25 cellular contexts compared by ENCODE assay signal in genomic region chr2:29222381-29223179, GRCh38.
"Had no signal": no experiment of that assay in that cellular context is flagged by ENCODE, and none has a peak within 500 bp of the region (broad histone marks: within the 10 kb centered on the region; RNA-seq: fewer than 3 reads in every experiment).

No MANE protein-coding gene starts in this region.

- ATAC-seq: activated naive CD8-positive, alpha-beta T cell treated with anti-CD3 and anti-CD28 coated beads, Interleukin-2, amount 50 U/mL, for 24 hours; activated T-cell treated with anti-CD3 and anti-CD28 coated beads, Interleukin-2, amount 50 U/mL, for 4 hours; activated T-helper 17 cell treated with anti-CD3 and anti-CD28 coated beads, Interleukin-2, amount 50 U/mL, for 72 hours; right cardiac atrium; stimulated activated effector memory CD8-positive, alpha-beta T cell treated with anti-CD3 and anti-CD28 coated beads, Interleukin-12 subunit alpha, Interleukin-12 subunit beta, amount 100 ng/mL, for 72 hours; T-cell had no signal

- H3K36me3 ChIP-seq: esophagus muscularis mucosa, left ventricle myocardium inferior, ovary had no signal

- H3K9me3 ChIP-seq: esophagus muscularis mucosa, left ventricle myocardium inferior, ovary had no signal

- H3K36me3 Mint-ChIP-seq: activated naive CD4-positive, alpha-beta T cell treated with anti-CD3 and anti-CD28 coated beads, Interleukin-2, amount 50 U/mL, for 24 hours; stimulated activated effector memory CD8-positive, alpha-beta T cell treated with anti-CD3 and anti-CD28 coated beads, Interleukin-12 subunit alpha, Interleukin-12 subunit beta, amount 100 ng/mL, for 72 hours had no signal

- H3K27ac Mint-ChIP-seq: activated B cell treated with CpG ODN at 0.5 μM for 24 hours; activated naive CD8-positive, alpha-beta T cell treated with anti-CD3 and anti-CD28 coated beads, Interleukin-2, amount 50 U/mL, for 24 hours; activated T-helper 17 cell treated with anti-CD3 and anti-CD28 coated beads, Interleukin-2, amount 50 U/mL, for 72 hours; dendritic cell treated with granulocyte-macrophage colony-stimulating factor and Interleukin-4, amounts not matched to agents 40 ng/mL and 50 ng/mL, for 4 days; endodermal cell; nephron; stimulated activated effector memory CD8-positive, alpha-beta T cell treated with anti-CD3 and anti-CD28 coated beads, Interleukin-12 subunit alpha, Interleukin-12 subunit beta, amount 100 ng/mL, for 72 hours; stimulated activated naive CD8-positive, alpha-beta T cell treated with anti-CD3 and anti-CD28 coated beads, Interleukin-15, Interleukin-2, amounts not matched to agents 100 ng/mL and 50 ng/mL, for 24 hours; T-cell; T-helper 2 cell treated with Interferon-gamma antibody and Interleukin-4, amounts not matched to agents 5 μg/mL and 100 μg/mL, for 36 hours; type B pancreatic cell had no signal

- H3K9me3 Mint-ChIP-seq: activated B cell treated with CpG ODN at 0.5 μM for 24 hours; activated naive CD4-positive, alpha-beta T cell treated with anti-CD3 and anti-CD28 coated beads, Interleukin-2, amount 50 U/mL, for 24 hours; activated naive CD8-positive, alpha-beta T cell treated with anti-CD3 and anti-CD28 coated beads, Interleukin-2, amount 50 U/mL, for 24 hours; activated T-cell treated with anti-CD3 and anti-CD28 coated beads, Interleukin-2, amount 50 U/mL, for 4 hours; activated T-helper 17 cell treated with anti-CD3 and anti-CD28 coated beads, Interleukin-2, amount 50 U/mL, for 72 hours; dendritic cell treated with granulocyte-macrophage colony-stimulating factor and Interleukin-4, amounts not matched to agents 40 ng/mL and 50 ng/mL, for 4 days; endodermal cell; nephron; stimulated activated effector memory CD8-positive, alpha-beta T cell treated with anti-CD3 and anti-CD28 coated beads, Interleukin-12 subunit alpha, Interleukin-12 subunit beta, amount 100 ng/mL, for 72 hours; stimulated activated naive CD8-positive, alpha-beta T cell treated with anti-CD3 and anti-CD28 coated beads, Interleukin-15, Interleukin-2, amounts not matched to agents 100 ng/mL and 50 ng/mL, for 24 hours; T-cell; T-helper 2 cell treated with Interferon-gamma antibody and Interleukin-4, amounts not matched to agents 5 μg/mL and 100 μg/mL, for 36 hours; type B pancreatic cell had no signal

- H3K27ac ChIP-seq: esophagus muscularis mucosa, left ventricle myocardium inferior, ovary had no signal

- H3K4me3 Mint-ChIP-seq: activated B cell treated with CpG ODN at 0.5 μM for 24 hours; activated naive CD4-positive, alpha-beta T cell treated with anti-CD3 and anti-CD28 coated beads, Interleukin-2, amount 50 U/mL, for 24 hours; activated naive CD8-positive, alpha-beta T cell treated with anti-CD3 and anti-CD28 coated beads, Interleukin-2, amount 50 U/mL, for 24 hours; activated T-cell treated with anti-CD3 and anti-CD28 coated beads, Interleukin-2, amount 50 U/mL, for 4 hours; activated T-helper 17 cell treated with anti-CD3 and anti-CD28 coated beads, Interleukin-2, amount 50 U/mL, for 72 hours; dendritic cell treated with granulocyte-macrophage colony-stimulating factor and Interleukin-4, amounts not matched to agents 40 ng/mL and 50 ng/mL, for 4 days; endodermal cell; nephron; stimulated activated effector memory CD8-positive, alpha-beta T cell treated with anti-CD3 and anti-CD28 coated beads, Interleukin-12 subunit alpha, Interleukin-12 subunit beta, amount 100 ng/mL, for 72 hours; stimulated activated naive CD8-positive, alpha-beta T cell treated with anti-CD3 and anti-CD28 coated beads, Interleukin-15, Interleukin-2, amounts not matched to agents 100 ng/mL and 50 ng/mL, for 24 hours; T-cell; T-helper 2 cell treated with Interferon-gamma antibody and Interleukin-4, amounts not matched to agents 5 μg/mL and 100 μg/mL, for 36 hours; type B pancreatic cell had no signal

- H3K4me1 Mint-ChIP-seq: activated B cell treated with CpG ODN at 0.5 μM for 24 hours; activated naive CD4-positive, alpha-beta T cell treated with anti-CD3 and anti-CD28 coated beads, Interleukin-2, amount 50 U/mL, for 24 hours; activated naive CD8-positive, alpha-beta T cell treated with anti-CD3 and anti-CD28 coated beads, Interleukin-2, amount 50 U/mL, for 24 hours; activated T-helper 17 cell treated with anti-CD3 and anti-CD28 coated beads, Interleukin-2, amount 50 U/mL, for 72 hours; stimulated activated effector memory CD8-positive, alpha-beta T cell treated with anti-CD3 and anti-CD28 coated beads, Interleukin-12 subunit alpha, Interleukin-12 subunit beta, amount 100 ng/mL, for 72 hours; T-cell had no signal

- H3K4me3 ChIP-seq: esophagus muscularis mucosa, left ventricle myocardium inferior, lung, ovary had no signal

- H3K27me3 ChIP-seq: ovary had no signal

- DNase-seq: activated CD4-positive, alpha-beta T cell treated with anti-CD3 and anti-CD28 coated beads for 4 hours; activated CD4-positive, alpha-beta T cell treated with anti-CD3 and anti-CD28 coated beads, Interleukin-2, amount 50 U/mL, for 4 hours; activated naive CD8-positive, alpha-beta T cell treated with anti-CD3 and anti-CD28 coated beads, Interleukin-2, amount 50 U/mL, for 24 hours; activated T-cell treated with anti-CD3 and anti-CD28 coated beads, Interleukin-2, amount 50 U/mL, for 4 hours; amygdala; central memory CD4-positive, alpha-beta T cell; endodermal cell; left ventricle myocardium inferior; stimulated activated CD4-positive, alpha-beta T cell treated with anti-CD3 and anti-CD28 coated beads, Interleukin-12 subunit alpha, Interleukin-12 subunit beta, amount 100 ng/mL, for 4 hours; stimulated activated CD4-positive, alpha-beta T cell treated with anti-CD3 and anti-CD28 coated beads, Interleukin-4, amount 100 ng/mL, for 24 hours; substantia nigra had no signal

- H3K27me3 Mint-ChIP-seq: activated naive CD4-positive, alpha-beta T cell treated with anti-CD3 and anti-CD28 coated beads, Interleukin-2, amount 50 U/mL, for 24 hours had no signal
